Comparison of ENCODE assay signal across 1 cellular context in genomic region chr6:26199057-26199772, GRCh38.
TF ChIP-seq lines count a peak whose summit lies in the region.

No MANE protein-coding gene starts in this region.

TF ChIP-seq in K562, 482 proteins besides CTCF, POLR2A, EP300 and RAD21 (continued from another document and continues in another):
- no peak for TF ChIP-seq NR0B1 (IDR thresholded peaks at IDR 0.05; ENCODE audit: partially characterized antibody)
- no peak for TF ChIP-seq HSF4 (CRISPR knock-in tag; IDR thresholded peaks at IDR 0.05; ENCODE audit: borderline replicate concordance)
- no peak; a peak in 2 of 4 replicates for TF ChIP-seq MAZ (CRISPR knock-in tag; conservative IDR thresholded peaks at IDR 0.05 in 1 of 2, IDR thresholded peaks at IDR 0.05 in 1 of 2)
- 0 out of 2 replicates have a peak, but pooled peaks have one; percentile 21 for TF ChIP-seq TCF3 (CRISPR knock-in tag; IDR thresholded peaks at IDR 0.05)
- peak; percentile 100 for TF ChIP-seq RBM22 (IDR thresholded peaks at IDR 0.05; ENCODE audit: low read depth, low read length, poor library complexity, severe bottlenecking)
- TF ChIP-seq PPARD (CRISPR knock-in tag; IDR thresholded peaks at IDR 0.05): no peak
- no peak for TF ChIP-seq ZNF23 (CRISPR knock-in tag; IDR thresholded peaks at IDR 0.05)
- 0 out of 2 replicates have a peak, but pooled peaks have one; percentile 32 for TF ChIP-seq SAFB (IDR thresholded peaks at IDR 0.05; ENCODE audit: borderline replicate concordance, low read depth, low read length)
- TF ChIP-seq CREB1 (IDR thresholded peaks at IDR 0.05): peak; percentile 40
- TF ChIP-seq CREB1 (CRISPR knock-in tag; IDR thresholded peaks at IDR 0.05): no peak; the same call in 1 of the 2 replicates
- TF ChIP-seq ZNF507 (tag; conservative IDR thresholded peaks at IDR 0.05): no peak
- TF ChIP-seq ZNF354B (CRISPR knock-in tag; IDR thresholded peaks at IDR 0.05): no peak
- TF ChIP-seq, protein P1, sequence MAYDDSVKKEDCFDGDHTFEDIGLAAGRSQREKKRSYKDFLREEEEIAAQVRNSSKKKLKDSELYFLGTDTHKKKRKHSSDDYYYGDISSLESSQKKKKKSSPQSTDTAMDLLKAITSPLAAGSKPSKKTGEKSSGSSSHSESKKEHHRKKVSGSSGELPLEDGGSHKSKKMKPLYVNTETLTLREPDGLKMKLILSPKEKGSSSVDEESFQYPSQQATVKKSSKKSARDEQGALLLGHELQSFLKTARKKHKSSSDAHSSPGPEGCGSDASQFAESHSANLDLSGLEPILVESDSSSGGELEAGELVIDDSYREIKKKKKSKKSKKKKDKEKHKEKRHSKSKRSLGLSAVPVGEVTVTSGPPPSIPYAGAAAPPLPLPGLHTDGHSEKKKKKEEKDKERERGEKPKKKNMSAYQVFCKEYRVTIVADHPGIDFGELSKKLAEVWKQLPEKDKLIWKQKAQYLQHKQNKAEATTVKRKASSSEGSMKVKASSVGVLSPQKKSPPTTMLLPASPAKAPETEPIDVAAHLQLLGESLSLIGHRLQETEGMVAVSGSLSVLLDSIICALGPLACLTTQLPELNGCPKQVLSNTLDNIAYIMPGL (CRISPR knock-in tag; IDR thresholded peaks at IDR 0.05): peak; percentile 90; the same call in 1 of the 2 replicates
- TF ChIP-seq CEBPB (tag; IDR thresholded peaks at IDR 0.05): peak; percentile 94
- no peak for TF ChIP-seq ZNF75A (CRISPR knock-in tag; IDR thresholded peaks at IDR 0.05)
- peak; percentile 96; the same call in 1 of the 2 replicates for TF ChIP-seq RBM14 (IDR thresholded peaks at IDR 0.05; ENCODE audit: borderline replicate concordance, insufficient read depth, low read depth, low read length)
- no peak for TF ChIP-seq ZNF512 (tag; IDR thresholded peaks at IDR 0.05)
- no peak for TF ChIP-seq SPI1 (IDR thresholded peaks at IDR 0.05; ENCODE audit: borderline replicate concordance, low read depth, low read length)
- TF ChIP-seq, protein P2, sequence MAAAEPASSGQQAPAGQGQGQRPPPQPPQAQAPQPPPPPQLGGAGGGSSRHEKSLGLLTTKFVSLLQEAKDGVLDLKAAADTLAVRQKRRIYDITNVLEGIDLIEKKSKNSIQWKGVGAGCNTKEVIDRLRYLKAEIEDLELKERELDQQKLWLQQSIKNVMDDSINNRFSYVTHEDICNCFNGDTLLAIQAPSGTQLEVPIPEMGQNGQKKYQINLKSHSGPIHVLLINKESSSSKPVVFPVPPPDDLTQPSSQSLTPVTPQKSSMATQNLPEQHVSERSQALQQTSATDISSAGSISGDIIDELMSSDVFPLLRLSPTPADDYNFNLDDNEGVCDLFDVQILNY (CRISPR knock-in tag; IDR thresholded peaks at IDR 0.05): no peak; the same call in 1 of the 2 replicates
- no peak for TF ChIP-seq ZNF696 (CRISPR knock-in tag; conservative IDR thresholded peaks at IDR 0.05)
- no peak for TF ChIP-seq PTRF (tag; IDR thresholded peaks at IDR 0.05)
- TF ChIP-seq LEF1 (IDR thresholded peaks at IDR 0.05): no peak
- TF ChIP-seq RFX7 (CRISPR knock-in tag; IDR thresholded peaks at IDR 0.05): no peak
- TF ChIP-seq ZNF124 (CRISPR knock-in tag; IDR thresholded peaks at IDR 0.05): no peak
- no peak for TF ChIP-seq ZNF318 (IDR thresholded peaks at IDR 0.05; ENCODE audit: borderline replicate concordance in 1 of 2, low read depth in 1 of 2)
- TF ChIP-seq, protein P3, sequence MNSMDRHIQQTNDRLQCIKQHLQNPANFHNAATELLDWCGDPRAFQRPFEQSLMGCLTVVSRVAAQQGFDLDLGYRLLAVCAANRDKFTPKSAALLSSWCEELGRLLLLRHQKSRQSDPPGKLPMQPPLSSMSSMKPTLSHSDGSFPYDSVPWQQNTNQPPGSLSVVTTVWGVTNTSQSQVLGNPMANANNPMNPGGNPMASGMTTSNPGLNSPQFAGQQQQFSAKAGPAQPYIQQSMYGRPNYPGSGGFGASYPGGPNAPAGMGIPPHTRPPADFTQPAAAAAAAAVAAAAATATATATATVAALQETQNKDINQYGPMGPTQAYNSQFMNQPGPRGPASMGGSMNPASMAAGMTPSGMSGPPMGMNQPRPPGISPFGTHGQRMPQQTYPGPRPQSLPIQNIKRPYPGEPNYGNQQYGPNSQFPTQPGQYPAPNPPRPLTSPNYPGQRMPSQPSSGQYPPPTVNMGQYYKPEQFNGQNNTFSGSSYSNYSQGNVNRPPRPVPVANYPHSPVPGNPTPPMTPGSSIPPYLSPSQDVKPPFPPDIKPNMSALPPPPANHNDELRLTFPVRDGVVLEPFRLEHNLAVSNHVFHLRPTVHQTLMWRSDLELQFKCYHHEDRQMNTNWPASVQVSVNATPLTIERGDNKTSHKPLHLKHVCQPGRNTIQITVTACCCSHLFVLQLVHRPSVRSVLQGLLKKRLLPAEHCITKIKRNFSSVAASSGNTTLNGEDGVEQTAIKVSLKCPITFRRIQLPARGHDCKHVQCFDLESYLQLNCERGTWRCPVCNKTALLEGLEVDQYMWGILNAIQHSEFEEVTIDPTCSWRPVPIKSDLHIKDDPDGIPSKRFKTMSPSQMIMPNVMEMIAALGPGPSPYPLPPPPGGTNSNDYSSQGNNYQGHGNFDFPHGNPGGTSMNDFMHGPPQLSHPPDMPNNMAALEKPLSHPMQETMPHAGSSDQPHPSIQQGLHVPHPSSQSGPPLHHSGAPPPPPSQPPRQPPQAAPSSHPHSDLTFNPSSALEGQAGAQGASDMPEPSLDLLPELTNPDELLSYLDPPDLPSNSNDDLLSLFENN (IDR thresholded peaks at IDR 0.05; ENCODE audit: low read depth in 2 of 2, low read length in 2 of 2): peak in 1 of 2 experiments; percentile 69; a peak in 1 of 4 replicates
- TF ChIP-seq, protein P4, sequence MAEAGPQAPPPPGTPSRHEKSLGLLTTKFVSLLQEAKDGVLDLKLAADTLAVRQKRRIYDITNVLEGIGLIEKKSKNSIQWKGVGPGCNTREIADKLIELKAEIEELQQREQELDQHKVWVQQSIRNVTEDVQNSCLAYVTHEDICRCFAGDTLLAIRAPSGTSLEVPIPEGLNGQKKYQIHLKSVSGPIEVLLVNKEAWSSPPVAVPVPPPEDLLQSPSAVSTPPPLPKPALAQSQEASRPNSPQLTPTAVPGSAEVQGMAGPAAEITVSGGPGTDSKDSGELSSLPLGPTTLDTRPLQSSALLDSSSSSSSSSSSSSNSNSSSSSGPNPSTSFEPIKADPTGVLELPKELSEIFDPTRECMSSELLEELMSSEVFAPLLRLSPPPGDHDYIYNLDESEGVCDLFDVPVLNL (CRISPR knock-in tag; IDR thresholded peaks at IDR 0.05; ENCODE audit: low read depth): peak; percentile 78; the same call in 1 of the 2 replicates
- TF ChIP-seq GTF2F1 (IDR thresholded peaks at IDR 0.05; ENCODE audit: low read depth, low read length): peak; percentile 99
- peak; percentile 71 for TF ChIP-seq HMGN3 (IDR thresholded peaks at IDR 0.05; ENCODE audit: borderline replicate concordance, extremely low read depth, insufficient read length, low read depth, low read length)
- no peak for TF ChIP-seq PURB (CRISPR knock-in tag; IDR thresholded peaks at IDR 0.05; ENCODE audit: low read depth)
- no peak for TF ChIP-seq ZNF518B (CRISPR knock-in tag; IDR thresholded peaks at IDR 0.05)
- no peak for TF ChIP-seq POU5F1 (IDR thresholded peaks at IDR 0.05; ENCODE audit: borderline replicate concordance, low read depth, low read length, partially characterized antibody)
- no peak for TF ChIP-seq XRCC3 (IDR thresholded peaks at IDR 0.05)
- no peak; the same call in 1 of the 2 replicates for TF ChIP-seq ETV1 (tag; conservative IDR thresholded peaks at IDR 0.05; ENCODE audit: low read depth)
